12 cellular contexts compared by ENCODE assay signal in the genomic region with DNA sequence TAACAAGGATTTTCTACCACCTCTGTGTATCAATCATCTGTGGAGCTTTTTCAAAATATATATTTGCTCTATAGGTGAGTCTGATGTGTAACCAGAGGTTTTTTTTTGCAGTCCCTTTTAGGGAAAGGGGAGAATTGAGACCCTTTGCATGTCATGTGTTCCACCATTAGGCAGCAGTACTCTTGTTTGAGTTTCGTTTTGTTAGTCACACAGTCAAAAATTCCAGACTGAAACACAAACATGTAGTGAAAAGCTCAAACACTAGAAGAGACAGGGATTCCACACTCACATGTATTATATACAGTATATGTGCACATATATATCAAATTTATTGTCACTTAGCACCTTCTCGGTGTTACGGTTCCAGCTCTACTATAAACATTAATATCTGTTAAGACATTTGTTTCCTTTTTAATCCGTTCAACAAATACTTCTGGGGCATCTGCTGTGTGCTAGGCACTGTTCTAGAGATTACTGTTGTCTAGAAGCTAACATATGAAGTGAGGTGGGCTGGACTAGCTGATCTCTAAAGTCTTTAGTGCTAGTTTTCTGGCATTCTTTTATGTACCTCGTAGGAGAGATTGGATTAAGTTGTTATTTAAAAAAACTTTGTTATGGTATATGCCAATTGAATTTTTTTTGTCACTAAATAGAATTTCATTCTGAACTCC. TPM values are rescaled to one million over a fixed set of nuclear protein-coding genes. Genes with fewer than 3 reads are reported as not detected.
DNase-seq lines count a peak whose midpoint lies in the region; ATAC-seq and TF ChIP-seq lines count a peak whose summit lies in the region.
"Had no signal": no experiment of that assay in that cellular context is flagged by ENCODE, and none has a peak within 500 bp of the region (broad histone marks: within the 10 kb centered on the region; RNA-seq: fewer than 3 reads in every experiment).

No MANE protein-coding gene starts in this region.

- CTCF ChIA-PET in WTC11 (lab: Charles Lee), result interaction anchor here (0.8 kb wide), 1 partner anchor 25 kb away, joined by 5 read pairs; no protein-coding TSS in a partner anchor

- peak overlapping the region; percentile 48 for H3K27ac Mint-ChIP-seq in activated T-cell treated with anti-CD3 and anti-CD28 coated beads, Interleukin-2, amount 50 U/mL, for 24 hours
- no peak overlapping the region for H3K27ac Mint-ChIP-seq in WTC11
- H3K27ac Mint-ChIP-seq: memory B cell had no signal

- H3K27me3 ChIP-seq in foreskin keratinocyte (no peaks in the 10 kb centered on the region), smooth muscle cell (ENCODE audit: low read depth) (no peaks in the 10 kb centered on the region)

- peak overlapping the region; percentile 79 for H3K27ac ChIP-seq in foreskin keratinocyte
- peak overlapping the region; percentile 52 for H3K27ac ChIP-seq in smooth muscle cell (ENCODE audit: low read depth)
- H3K27ac ChIP-seq: WERI-Rb-1 had no signal

- ATAC-seq in WTC11 (no peak), foreskin keratinocyte (peak; percentile 38), GM19397 (IDR thresholded peaks at IDR 0.05; ENCODE audit: unreplicated experiment) (no peak)

- POLR2A ChIA-PET in WTC11 (lab: Charles Lee), result no interaction called here

- no peaks in the 10 kb centered on the region for H3K9me3 ChIP-seq in smooth muscle cell (replicated peaks; ENCODE audit: low read depth)

- H3K4me1 ChIP-seq in foreskin keratinocyte (peaks cover 18% of the 10 kb centered on the region), smooth muscle cell (ENCODE audit: low read depth) (peaks cover 30% of the 10 kb centered on the region)

- peak overlapping the region; percentile 93 for H3K4me2 ChIP-seq in smooth muscle cell

- TF ChIP-seq CTCF in WTC11 (IDR thresholded peaks at IDR 0.05) (no peak), foreskin keratinocyte (conservative IDR thresholded peaks at IDR 0.05) (no peak), smooth muscle cell (IDR thresholded peaks at IDR 0.05; ENCODE audit: borderline replicate concordance, insufficient read depth, poor library complexity, severe bottlenecking) (no peak)

- H3K79me2 ChIP-seq in smooth muscle cell (ENCODE audit: low read depth), result peaks cover 100% of the 10 kb centered on the region

- peaks cover 47% of the 10 kb centered on the region for H3K36me3 Mint-ChIP-seq in activated T-cell treated with anti-CD3 and anti-CD28 coated beads, Interleukin-2, amount 50 U/mL, for 24 hours (ENCODE audit: low read depth)
- peaks cover 29% of the 10 kb centered on the region for H3K36me3 Mint-ChIP-seq in WTC11

- WGBS in smooth muscle cell (ENCODE audit: low lambda C conversion rate), result 54% methylated on average over 5 of the region's 5 CpGs

- H3F3A ChIP-seq in smooth muscle cell (ENCODE audit: low read depth), result no peaks in the 10 kb centered on the region

- H3K4me3 Mint-ChIP-seq in activated T-cell treated with anti-CD3 and anti-CD28 coated beads, Interleukin-2, amount 50 U/mL, for 24 hours, result peak overlapping the region; percentile 9
- H3K4me3 Mint-ChIP-seq in WTC11, result peak overlapping the region; percentile 93
- H3K4me3 Mint-ChIP-seq: memory B cell had no signal

- H3K9me3 Mint-ChIP-seq in activated T-cell treated with anti-CD3 and anti-CD28 coated beads, Interleukin-2, amount 50 U/mL, for 24 hours, result no peaks in the 10 kb centered on the region
- H3K9me3 Mint-ChIP-seq in WTC11, result no peaks in the 10 kb centered on the region
- H3K9me3 Mint-ChIP-seq: memory B cell had no signal

- no peak for DNase-seq in activated T-cell treated with anti-CD3 and anti-CD28 coated beads, Interleukin-2, amount 50 U/mL, for 24 hours
- DNase-seq in activated T-cell treated with anti-CD3 and anti-CD28 coated beads for 4 hours (no peak), WTC11 (ENCODE audit: low spot score) (no peak), foreskin keratinocyte (peak in 1 of 2 donors; percentile 15), smooth muscle cell (lab: John Stamatoyannopoulos, UW; ENCODE audit: unreplicated experiment) (no peak), T1000 (lab: John Stamatoyannopoulos, UW) (no peak), ecto neural progenitor cell (ENCODE audit: low spot score) (no peak)
- DNase-seq: amygdala, NCI-H1930, WERI-Rb-1 had no signal

- no peak overlapping the region for H2AFZ ChIP-seq in smooth muscle cell (ENCODE audit: low read depth)

- H3K9ac ChIP-seq in smooth muscle cell (ENCODE audit: low read depth), result no peak overlapping the region

- H4K20me1 ChIP-seq in smooth muscle cell (ENCODE audit: low read depth), result peaks cover 100% of the 10 kb centered on the region

- peak overlapping the region; percentile 26 for H3K4me3 ChIP-seq in smooth muscle cell

- H3K4me1 Mint-ChIP-seq in activated T-cell treated with anti-CD3 and anti-CD28 coated beads, Interleukin-2, amount 50 U/mL, for 24 hours (ENCODE audit: low read depth), result peaks cover 77% of the 10 kb centered on the region
- H3K4me1 Mint-ChIP-seq in WTC11, result peaks cover 62% of the 10 kb centered on the region

- no peaks in the 10 kb centered on the region for H3K36me3 ChIP-seq in smooth muscle cell (ENCODE audit: low read depth)

- H3K27me3 Mint-ChIP-seq in activated T-cell treated with anti-CD3 and anti-CD28 coated beads, Interleukin-2, amount 50 U/mL, for 24 hours, result peaks cover 8% of the 10 kb centered on the region
- H3K27me3 Mint-ChIP-seq in WTC11 (ENCODE audit: low read depth), result no peaks in the 10 kb centered on the region
- H3K27me3 Mint-ChIP-seq: memory B cell had no signal

TF ChIP-seq in WTC11, 78 proteins besides CTCF, POLR2A, EP300 and RAD21 (continues in another document):
- no peak for TF ChIP-seq NFE2L1 (CRISPR knock-in tag; IDR thresholded peaks at IDR 0.05)
- TF ChIP-seq, protein P1, sequence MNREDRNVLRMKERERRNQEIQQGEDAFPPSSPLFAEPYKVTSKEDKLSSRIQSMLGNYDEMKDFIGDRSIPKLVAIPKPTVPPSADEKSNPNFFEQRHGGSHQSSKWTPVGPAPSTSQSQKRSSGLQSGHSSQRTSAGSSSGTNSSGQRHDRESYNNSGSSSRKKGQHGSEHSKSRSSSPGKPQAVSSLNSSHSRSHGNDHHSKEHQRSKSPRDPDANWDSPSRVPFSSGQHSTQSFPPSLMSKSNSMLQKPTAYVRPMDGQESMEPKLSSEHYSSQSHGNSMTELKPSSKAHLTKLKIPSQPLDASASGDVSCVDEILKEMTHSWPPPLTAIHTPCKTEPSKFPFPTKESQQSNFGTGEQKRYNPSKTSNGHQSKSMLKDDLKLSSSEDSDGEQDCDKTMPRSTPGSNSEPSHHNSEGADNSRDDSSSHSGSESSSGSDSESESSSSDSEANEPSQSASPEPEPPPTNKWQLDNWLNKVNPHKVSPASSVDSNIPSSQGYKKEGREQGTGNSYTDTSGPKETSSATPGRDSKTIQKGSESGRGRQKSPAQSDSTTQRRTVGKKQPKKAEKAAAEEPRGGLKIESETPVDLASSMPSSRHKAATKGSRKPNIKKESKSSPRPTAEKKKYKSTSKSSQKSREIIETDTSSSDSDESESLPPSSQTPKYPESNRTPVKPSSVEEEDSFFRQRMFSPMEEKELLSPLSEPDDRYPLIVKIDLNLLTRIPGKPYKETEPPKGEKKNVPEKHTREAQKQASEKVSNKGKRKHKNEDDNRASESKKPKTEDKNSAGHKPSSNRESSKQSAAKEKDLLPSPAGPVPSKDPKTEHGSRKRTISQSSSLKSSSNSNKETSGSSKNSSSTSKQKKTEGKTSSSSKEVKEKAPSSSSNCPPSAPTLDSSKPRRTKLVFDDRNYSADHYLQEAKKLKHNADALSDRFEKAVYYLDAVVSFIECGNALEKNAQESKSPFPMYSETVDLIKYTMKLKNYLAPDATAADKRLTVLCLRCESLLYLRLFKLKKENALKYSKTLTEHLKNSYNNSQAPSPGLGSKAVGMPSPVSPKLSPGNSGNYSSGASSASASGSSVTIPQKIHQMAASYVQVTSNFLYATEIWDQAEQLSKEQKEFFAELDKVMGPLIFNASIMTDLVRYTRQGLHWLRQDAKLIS (CRISPR knock-in tag; IDR thresholded peaks at IDR 0.05; ENCODE audit: borderline replicate concordance), result no peak
- TF ChIP-seq TEAD4 (CRISPR knock-in tag; IDR thresholded peaks at IDR 0.05), result no peak
- no peak for TF ChIP-seq EMX1 (CRISPR knock-in tag; IDR thresholded peaks at IDR 0.05)
- TF ChIP-seq, protein P2, sequence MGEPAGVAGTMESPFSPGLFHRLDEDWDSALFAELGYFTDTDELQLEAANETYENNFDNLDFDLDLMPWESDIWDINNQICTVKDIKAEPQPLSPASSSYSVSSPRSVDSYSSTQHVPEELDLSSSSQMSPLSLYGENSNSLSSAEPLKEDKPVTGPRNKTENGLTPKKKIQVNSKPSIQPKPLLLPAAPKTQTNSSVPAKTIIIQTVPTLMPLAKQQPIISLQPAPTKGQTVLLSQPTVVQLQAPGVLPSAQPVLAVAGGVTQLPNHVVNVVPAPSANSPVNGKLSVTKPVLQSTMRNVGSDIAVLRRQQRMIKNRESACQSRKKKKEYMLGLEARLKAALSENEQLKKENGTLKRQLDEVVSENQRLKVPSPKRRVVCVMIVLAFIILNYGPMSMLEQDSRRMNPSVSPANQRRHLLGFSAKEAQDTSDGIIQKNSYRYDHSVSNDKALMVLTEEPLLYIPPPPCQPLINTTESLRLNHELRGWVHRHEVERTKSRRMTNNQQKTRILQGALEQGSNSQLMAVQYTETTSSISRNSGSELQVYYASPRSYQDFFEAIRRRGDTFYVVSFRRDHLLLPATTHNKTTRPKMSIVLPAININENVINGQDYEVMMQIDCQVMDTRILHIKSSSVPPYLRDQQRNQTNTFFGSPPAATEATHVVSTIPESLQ (CRISPR knock-in tag; IDR thresholded peaks at IDR 0.05), result no peak
- TF ChIP-seq, protein P3, sequence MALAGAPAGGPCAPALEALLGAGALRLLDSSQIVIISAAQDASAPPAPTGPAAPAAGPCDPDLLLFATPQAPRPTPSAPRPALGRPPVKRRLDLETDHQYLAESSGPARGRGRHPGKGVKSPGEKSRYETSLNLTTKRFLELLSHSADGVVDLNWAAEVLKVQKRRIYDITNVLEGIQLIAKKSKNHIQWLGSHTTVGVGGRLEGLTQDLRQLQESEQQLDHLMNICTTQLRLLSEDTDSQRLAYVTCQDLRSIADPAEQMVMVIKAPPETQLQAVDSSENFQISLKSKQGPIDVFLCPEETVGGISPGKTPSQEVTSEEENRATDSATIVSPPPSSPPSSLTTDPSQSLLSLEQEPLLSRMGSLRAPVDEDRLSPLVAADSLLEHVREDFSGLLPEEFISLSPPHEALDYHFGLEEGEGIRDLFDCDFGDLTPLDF (CRISPR knock-in tag; IDR thresholded peaks at IDR 0.05), result no peak
- no peak for TF ChIP-seq ESRRA (CRISPR knock-in tag; IDR thresholded peaks at IDR 0.05; ENCODE audit: borderline replicate concordance)
- TF ChIP-seq MYBL2 (CRISPR knock-in tag; IDR thresholded peaks at IDR 0.05), result no peak
- TF ChIP-seq SMAD4 (CRISPR knock-in tag; IDR thresholded peaks at IDR 0.05), result no peak

RNA-seq across cellular contexts. Expression of a gene that starts 5.5 kb away (rescaled TPM):
- total RNA-seq in WTC11 (2021) (163 to 177 TPM (median 175 TPM) in 3 replicates), foreskin keratinocyte (54.0 and 60.9 TPM in 2 replicates), smooth muscle cell (98.0 and 108 TPM in 2 replicates)
- polyA plus RNA-seq in foreskin keratinocyte (11.0 and 11.6 TPM in 2 replicates), smooth muscle cell (26.0 and 26.4 TPM in 2 replicates)
